ENCODE assay signal across 22 cellular contexts in the genomic region with DNA sequence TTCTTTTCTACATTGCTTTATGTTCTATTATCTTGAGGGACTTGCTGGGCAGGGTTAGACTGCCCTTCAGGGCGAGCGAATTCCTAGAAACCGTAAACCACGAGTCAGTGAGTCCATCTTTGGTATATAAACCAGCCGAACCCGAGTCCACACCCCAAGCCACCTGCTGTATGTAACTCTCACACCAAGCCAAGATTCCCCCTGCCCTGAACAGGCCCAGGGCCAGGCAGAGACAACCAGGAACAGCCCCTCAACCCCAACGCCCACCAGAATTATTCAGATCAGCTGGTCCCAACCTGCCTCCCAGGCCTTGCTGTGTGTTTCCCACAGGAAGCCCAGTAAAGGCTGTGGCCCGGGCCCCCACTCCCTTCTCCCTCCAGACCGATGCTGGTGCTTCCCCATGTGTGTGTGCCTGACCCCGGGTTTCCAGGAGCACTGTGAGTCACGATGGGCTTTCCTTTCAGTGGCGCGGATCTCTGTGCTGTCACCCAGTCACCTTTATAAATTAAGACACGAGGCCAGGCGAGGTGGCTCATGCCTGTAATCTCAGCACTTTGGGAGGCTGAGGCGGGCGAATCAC. TPM values are rescaled to one million over a fixed set of nuclear protein-coding genes. Genes with fewer than 3 reads are reported as not detected.
"Had no signal": no experiment of that assay in that cellular context is flagged by ENCODE, and none has a peak within 500 bp of the region (broad histone marks: within the 10 kb centered on the region; RNA-seq: fewer than 3 reads in every experiment).

No MANE protein-coding gene starts in this region.

- H3K4me3 ChIP-seq: hepatocyte, ovary, thoracic aorta, upper lobe of left lung, vagina had no signal

- H3K27ac ChIP-seq: hepatocyte, neutrophil, ovary, thoracic aorta, upper lobe of left lung, vagina had no signal

- H3K9me3 ChIP-seq: neutrophil, ovary, thoracic aorta, upper lobe of left lung, vagina had no signal

- H2AFZ ChIP-seq: hepatocyte had no signal

- H3K27me3 ChIP-seq: hepatocyte, neutrophil, ovary, upper lobe of left lung, vagina had no signal

- ATAC-seq: activated naive CD4-positive, alpha-beta T cell treated with anti-CD3 and anti-CD28 coated beads, Interleukin-2, amount 50 U/mL, for 72 hours; activated T-cell treated with anti-CD3 and anti-CD28 coated beads, Interleukin-2, amount 50 U/mL, for 72 hours; naive thymus-derived CD8-positive, alpha-beta T cell; sciatic nerve; stimulated activated effector memory CD8-positive, alpha-beta T cell treated with anti-CD3 and anti-CD28 coated beads, Interleukin-12 subunit alpha, Interleukin-12 subunit beta, amount 100 ng/mL, for 72 hours had no signal

- H3K4me2 ChIP-seq: hepatocyte had no signal

- H3K36me3 ChIP-seq: neutrophil, ovary, thoracic aorta, upper lobe of left lung, vagina had no signal

- DNase-seq: activated CD4-positive, alpha-beta T cell treated with anti-CD3 and anti-CD28 coated beads for 4 hours; activated CD4-positive, alpha-beta T cell treated with anti-CD3 and anti-CD28 coated beads, Interleukin-2, amount 50 U/mL, for 4 hours; activated naive CD4-positive, alpha-beta T cell; activated T-cell treated with anti-CD3 and anti-CD28 coated beads for 4 hours; activated T-cell treated with anti-CD3 and anti-CD28 coated beads, Interleukin-2, amount 50 U/mL, for 72 hours; effector CD8-positive, alpha-beta T cell; islet precursor cell; mammary epithelial cell; ovary; stimulated activated CD4-positive, alpha-beta T cell treated with anti-CD3 and anti-CD28 coated beads, Interleukin-4, amount 100 ng/mL, for 24 hours; T-helper 1 cell; upper lobe of left lung had no signal

- H3K79me2 ChIP-seq: hepatocyte had no signal

RNA-seq across cellular contexts. Expression of gene KIF17, which starts 17.1 kb away (rescaled TPM):
- total RNA-seq: activated T-cell treated with anti-CD3 and anti-CD28 coated beads, Interleukin-2, amount 50 U/mL, for 72 hours; naive thymus-derived CD8-positive, alpha-beta T cell had no signal
- polyA plus RNA-seq: naive thymus-derived CD8-positive, alpha-beta T cell had no signal

RNA-seq across cellular contexts. Expression of gene SH2D5, which starts 31.8 kb away (rescaled TPM):
- total RNA-seq: naive thymus-derived CD8-positive, alpha-beta T cell; sciatic nerve; subcutaneous adipose tissue; vagina had no signal
- polyA plus RNA-seq: liver; naive thymus-derived CD8-positive, alpha-beta T cell had no signal
